Comparison of ENCODE assay signal across 16 cellular contexts in the genomic region with DNA sequence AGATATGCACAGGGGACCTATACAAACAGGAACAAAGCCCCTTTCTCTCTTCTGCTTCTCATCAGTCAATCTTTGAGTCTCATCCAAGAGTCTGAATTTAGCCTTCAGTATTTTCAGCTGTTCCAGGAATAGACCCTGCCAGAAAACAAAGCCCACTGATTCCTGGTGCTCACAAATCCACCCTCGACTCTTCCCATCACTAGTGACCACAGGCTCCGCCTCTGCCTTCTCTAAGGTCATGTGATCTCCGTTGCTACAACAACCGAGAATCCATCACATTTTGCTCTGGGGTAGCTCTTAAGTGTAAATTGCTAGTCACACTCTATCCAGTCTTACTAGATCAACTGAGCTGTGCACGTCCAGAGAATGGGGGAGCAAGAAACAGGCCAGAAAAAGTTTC. TPM values are rescaled to one million over a fixed set of nuclear protein-coding genes. Genes with fewer than 3 reads are reported as not detected.
DNase-seq lines count a peak whose midpoint lies in the region; ATAC-seq and TF ChIP-seq lines count a peak whose summit lies in the region.
"Had no signal": no experiment of that assay in that cellular context is flagged by ENCODE, and none has a peak within 500 bp of the region (broad histone marks: within the 10 kb centered on the region; RNA-seq: fewer than 3 reads in every experiment).

No MANE protein-coding gene starts in this region.

- H3K27me3 ChIP-seq in heart right ventricle (no peaks in the 10 kb centered on the region), WERI-Rb-1 (ENCODE audit: insufficient read depth, low read depth, severe bottlenecking) (no peaks in the 10 kb centered on the region)
- H3K27me3 ChIP-seq: gastrocnemius medialis, upper lobe of right lung had no signal

- peaks cover 0 to 45% (median 25%) of the 10 kb centered on the region in 9 donors for H3K4me1 ChIP-seq in heart right ventricle
- H3K4me1 ChIP-seq: A549 had no signal

- peak overlapping the region in 4 of 10 donors; percentile 18 to 50 (median 34) for H3K27ac ChIP-seq in heart right ventricle
- H3K27ac ChIP-seq in angular gyrus (ENCODE audit: low read depth, low read length), result peak overlapping the region; percentile 63
- no peak overlapping the region for H3K27ac ChIP-seq in WERI-Rb-1
- H3K27ac ChIP-seq: A549, upper lobe of right lung had no signal

- DNase-seq in heart right ventricle (peak in 1 of 2 donors; percentile 33), Right ventricle myocardium inferior (ENCODE audit: missing footprints) (no peak), medulla oblongata (ENCODE audit: extremely low spot score) (peak; percentile 86), superior temporal gyrus (ENCODE audit: extremely low spot score) (peak; percentile 88), WERI-Rb-1 (no peak)
- DNase-seq: activated naive CD4-positive, alpha-beta T cell treated with anti-CD3 and anti-CD28 coated beads, Interleukin-2, amount 50 U/mL, for 16 hours; CD8-positive, alpha-beta T cell; central memory CD4-positive, alpha-beta T cell; gastrocnemius medialis; kidney; upper lobe of right lung had no signal

- ATAC-seq in heart right ventricle (peak in 5 of 8 donors; percentile 29 to 62 (median 46)), Right ventricle myocardium inferior (no peak), HG03135 (IDR thresholded peaks at IDR 0.05; ENCODE audit: unreplicated experiment) (no peak), GM21528 (IDR thresholded peaks at IDR 0.05; ENCODE audit: low FRiP score, unreplicated experiment) (no peak)
- ATAC-seq: A549; CD8-positive, alpha-beta T cell; gastrocnemius medialis; stimulated activated effector memory CD8-positive, alpha-beta T cell treated with anti-CD3 and anti-CD28 coated beads, Interleukin-12 subunit alpha, Interleukin-12 subunit beta, amount 100 ng/mL, for 72 hours; upper lobe of right lung had no signal

- TF ChIP-seq CTCF in heart right ventricle (IDR thresholded peaks at IDR 0.05) (no peak), WERI-Rb-1 (IDR thresholded peaks at IDR 0.05; ENCODE audit: low read depth, low read length) (no peak)

- H3K4me3 ChIP-seq in heart right ventricle, result no peak overlapping the region
- no peak overlapping the region for H3K4me3 ChIP-seq in WERI-Rb-1 (ENCODE audit: low read depth, low read length)
- H3K4me3 ChIP-seq: A549, gastrocnemius medialis, upper lobe of right lung had no signal

- H3K9me3 ChIP-seq in heart right ventricle (no peaks in the 10 kb centered on the region), WERI-Rb-1 (ENCODE audit: severe bottlenecking) (no peaks in the 10 kb centered on the region)
- H3K9me3 ChIP-seq: A549, gastrocnemius medialis, upper lobe of right lung had no signal

- 37 to 38% methylated on average over 5 of the region's 5 CpGs for WGBS in heart right ventricle, 2 donors

- H3K36me3 ChIP-seq in heart right ventricle (no peaks in the 10 kb centered on the region), WERI-Rb-1 (no peaks in the 10 kb centered on the region)
- H3K36me3 ChIP-seq: gastrocnemius medialis, upper lobe of right lung had no signal

- intact Hi-C loops in heart right ventricle (cut with DNase I), result no loop called here
- intact Hi-C loops in Right ventricle myocardium inferior (cut with DNase I), result no loop called here

RNA-seq across cellular contexts. Expression of a gene that starts 46.4 kb away (rescaled TPM):
- 100 to 1,000 TPM; 366 to 643 (median 507) TPM for total RNA-seq in heart right ventricle
- 100 to 1,000 TPM in 1 of 2 donors, 10 to 100 TPM in 1; 91.1 to 142 TPM for polyA plus RNA-seq in heart right ventricle
- total RNA-seq in Right ventricle myocardium inferior, result 439 TPM

Comparison
In these comparisons a context has a peak if more than half of its experiments do, and no peak if none do; other contexts are left out.
1. ATAC-seq: peak in heart right ventricle (5 of 8); none in Right ventricle myocardium inferior (single experiment), HG03135 (single experiment) and GM21528 (single experiment).
2. DNase-seq: peak in medulla oblongata (single experiment) and superior temporal gyrus (single experiment); none in Right ventricle myocardium inferior (single experiment) and WERI-Rb-1 (single experiment).